17 cellular contexts compared by ENCODE assay signal in genomic region chr17:31631759-31632158, GRCh38.
DNase-seq lines count a peak whose midpoint lies in the region; ATAC-seq and TF ChIP-seq lines count a peak whose summit lies in the region.
"Had no signal": no experiment of that assay in that cellular context is flagged by ENCODE, and none has a peak within 500 bp of the region (broad histone marks: within the 10 kb centered on the region; RNA-seq: fewer than 3 reads in every experiment).

No MANE protein-coding gene starts in this region.

- peak overlapping the region in 2 of 3 donors; percentile 45 to 72 for H3K27ac ChIP-seq in right lobe of liver
- H3K27ac ChIP-seq: HL-60 had no signal

- DNase-seq in AG08396 (ENCODE audit: low spot score) = peak; percentile 24
- DNase-seq in GM04504 (ENCODE audit: low read depth) = peak; percentile 24
- peak; percentile 85 for DNase-seq in cerebellar cortex (ENCODE audit: low spot score)
- DNase-seq in right lobe of liver = peak; percentile 30 to 53 (median 51)
- no peak for DNase-seq in stimulated activated CD4-positive, alpha-beta T cell treated with anti-CD3 and anti-CD28 coated beads, Interleukin-4, amount 100 ng/mL, for 4 hours
- DNase-seq in NK-92 treated with Interleukin-12 subunit alpha and Interleukin-12 subunit beta, amount 100 ng/mL, for 24 hours (lab: John Stamatoyannopoulos, UW) = no peak
- DNase-seq: BE2C; CD8-positive, alpha-beta T cell; KBM-7; NCI-H1105; NCI-H187; NCI-H446 treated with DMSO at 0.1 percent for 48 hours; NCI-H82; SHP77 treated with DMSO at 0.1 percent for 48 hours had no signal

- H3K36me3 ChIP-seq in right lobe of liver = no peaks in the 10 kb centered on the region
- H3K36me3 ChIP-seq: BE2C had no signal

- intact Hi-C loops in right lobe of liver (cut with DNase I) = no loop called here

- ATAC-seq in right lobe of liver (peak; percentile 92 to 96 (median 94)), GM18861 (IDR thresholded peaks at IDR 0.05; ENCODE audit: unreplicated experiment) (no peak), GM19452 (IDR thresholded peaks at IDR 0.05; ENCODE audit: unreplicated experiment) (no peak)
- ATAC-seq: CD8-positive, alpha-beta T cell had no signal

- no peaks in the 10 kb centered on the region for H3K27me3 ChIP-seq in right lobe of liver
- H3K27me3 ChIP-seq: BE2C had no signal

- H3K9me3 ChIP-seq in right lobe of liver = no peaks in the 10 kb centered on the region
- H3K9me3 ChIP-seq: BE2C had no signal

- TF ChIP-seq POLR2A in right lobe of liver (IDR thresholded peaks at IDR 0.05) = no peak

- peaks cover 0 to 5% (median 0%) of the 10 kb centered on the region in 4 donors for H3K4me1 ChIP-seq in right lobe of liver
- H3K4me1 ChIP-seq: BE2C had no signal

- no peak for TF ChIP-seq CTCF in right lobe of liver (IDR thresholded peaks at IDR 0.05)

- WGBS in right lobe of liver (ENCODE audit: insufficient coverage, low coverage, low lambda C conversion rate, missing lambda C conversion rate) = 38% methylated on average over 4 of the region's 4 CpGs

- H3K4me3 ChIP-seq in right lobe of liver = no peak overlapping the region

Comparison
In these comparisons a context has a peak if more than half of its experiments do, and no peak if none do; other contexts are left out.
1. DNase-seq: peak in AG08396 (single experiment), GM04504 (single experiment), cerebellar cortex (single experiment) and right lobe of liver (3 of 3); none in stimulated activated CD4-positive, alpha-beta T cell treated with anti-CD3 and anti-CD28 coated beads, Interleukin-4, amount 100 ng/mL, for 4 hours (0 of 2) and NK-92 treated with Interleukin-12 subunit alpha and Interleukin-12 subunit beta, amount 100 ng/mL, for 24 hours (single experiment).
2. ATAC-seq: peak in right lobe of liver (4 of 4); none in GM18861 (single experiment) and GM19452 (single experiment).